16 cellular contexts compared by ENCODE assay signal in genomic region chr5:75468593-75468992, GRCh38.
DNase-seq lines count a peak whose midpoint lies in the region; ATAC-seq, FAIRE-seq and TF ChIP-seq lines count a peak whose summit lies in the region.
"Had no signal": no experiment of that assay in that cellular context is flagged by ENCODE, and none has a peak within 500 bp of the region (broad histone marks: within the 10 kb centered on the region; RNA-seq: fewer than 3 reads in every experiment).

No MANE protein-coding gene starts in this region.

- H3K4me1 ChIP-seq in adipocyte (ENCODE audit: control insufficient read depth, insufficient read depth, low read length) = no peaks in the 10 kb centered on the region
- H3K4me1 ChIP-seq in neutrophil (ENCODE audit: control insufficient read depth in 1 of 2, insufficient read depth in 1 of 2, low read depth in 1 of 2, low read length in 1 of 2) = peaks cover 16% of the 10 kb centered on the region in 2 experiments

- H3K4me3 ChIP-seq in adipocyte (ENCODE audit: low read length) = peak overlapping the region; percentile 22
- no peak overlapping the region for H3K4me3 ChIP-seq in neutrophil (ENCODE audit: low read depth in 1 of 2, low read length in 1 of 2)

- TF ChIP-seq CTCF in neutrophil (IDR thresholded peaks at IDR 0.05) = no peak

- H3K9ac ChIP-seq in adipocyte (ENCODE audit: low read length) = no peak overlapping the region

- H3K36me3 ChIP-seq in adipocyte (ENCODE audit: control insufficient read depth, insufficient read depth, low read length, severe bottlenecking) (no peaks in the 10 kb centered on the region), neutrophil (no peaks in the 10 kb centered on the region)

- H3K27me3 ChIP-seq in adipocyte (replicated peaks; ENCODE audit: control insufficient read depth, insufficient read depth, low read length) (no peaks in the 10 kb centered on the region), neutrophil (no peaks in the 10 kb centered on the region)

- ATAC-seq in GM18867 (IDR thresholded peaks at IDR 0.05; ENCODE audit: unreplicated experiment) (no peak), HG03342 (IDR thresholded peaks at IDR 0.05; ENCODE audit: unreplicated experiment) (no peak)

- DNase-seq in H54 (ENCODE audit: insufficient read length, low spot score) (no peak), adipocyte (ENCODE audit: low read depth) (no peak), glomerular visceral epithelial cell (ENCODE audit: extremely low spot score) (no peak)
- DNase-seq: C1 segment of cervical spinal cord, Calu3, COR-L47, DMS53, DMS79 treated with DMSO at 0.1 percent for 48 hours, GF-D8, GOT3, H7, HCEC 1CT had no signal

- H3K9me3 ChIP-seq in adipocyte (ENCODE audit: control insufficient read depth, low read length) (peaks cover 29% of the 10 kb centered on the region), neutrophil (no peaks in the 10 kb centered on the region)

- peak overlapping the region; percentile 35 for H3K27ac ChIP-seq in neutrophil

- FAIRE-seq in H54 (lab: Jason Lieb, UNC) = peak; percentile 36
- FAIRE-seq: GM19239 had no signal

- no peak for TF ChIP-seq POLR2A in H54 (IDR thresholded peaks at IDR 0.05; ENCODE audit: low read depth, low read length)
